ENCODE assay signal across 14 cellular contexts in the genomic region with DNA sequence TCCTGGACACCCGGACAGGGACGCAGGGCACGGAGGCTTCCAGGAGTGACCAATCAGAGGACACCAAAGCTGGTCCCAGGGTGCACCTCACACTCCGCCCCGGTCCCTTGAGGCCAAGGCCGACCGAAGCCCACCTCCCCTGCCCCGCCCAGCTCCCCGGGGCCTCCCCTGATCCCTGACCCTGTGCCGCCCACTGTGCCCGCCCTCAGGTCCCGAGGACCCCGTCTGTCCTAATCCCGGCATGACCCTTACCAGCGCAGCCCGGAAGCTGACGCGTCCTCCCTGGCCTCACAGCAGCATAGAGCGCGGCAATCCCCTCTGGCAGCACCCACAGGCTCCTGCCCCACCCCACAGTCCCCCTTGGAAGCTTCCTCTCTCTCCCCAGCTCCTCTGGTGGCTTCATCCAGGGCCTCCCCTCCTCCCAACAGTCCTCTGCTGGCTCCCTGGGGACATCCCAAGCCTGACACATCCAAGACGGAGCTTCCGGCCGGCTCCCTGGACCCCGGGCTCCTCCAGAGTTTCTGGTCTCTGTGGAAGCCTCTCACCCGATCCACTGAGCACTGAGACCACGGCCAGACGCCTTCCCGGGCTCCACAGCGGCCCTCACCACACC. TPM values are rescaled to one million over a fixed set of nuclear protein-coding genes. Genes with fewer than 3 reads are reported as not detected.
DNase-seq lines count a peak whose midpoint lies in the region; ATAC-seq and TF ChIP-seq lines count a peak whose summit lies in the region.
"Had no signal": no experiment of that assay in that cellular context is flagged by ENCODE, and none has a peak within 500 bp of the region (broad histone marks: within the 10 kb centered on the region; RNA-seq: fewer than 3 reads in every experiment).

No MANE protein-coding gene starts in this region.

- peaks cover 0 to 8% of the 10 kb centered on the region in 2 experiments for H3K36me3 ChIP-seq in trophoblast cell (ENCODE audit: control insufficient read depth in 1 of 2, insufficient read depth in 2 of 2, low read length in 2 of 2)

- H3K27ac ChIP-seq in trophoblast cell (ENCODE audit: low read depth, low read length) = no peak overlapping the region
- H3K27ac ChIP-seq: skin epidermis had no signal

- H3K9me3 ChIP-seq in trophoblast cell (ENCODE audit: insufficient read depth, low read depth, low read length) = peaks cover 8% of the 10 kb centered on the region

- H3K18ac ChIP-seq in trophoblast cell (ENCODE audit: low read length) = no peak overlapping the region

- H3K27me3 ChIP-seq in trophoblast cell (ENCODE audit: insufficient read depth, low read length) = peaks cover 2% of the 10 kb centered on the region

- no peak overlapping the region for H3K4me2 ChIP-seq in trophoblast cell (ENCODE audit: low read length)

- no peak overlapping the region for H2AK5ac ChIP-seq in trophoblast cell (ENCODE audit: low read length)

- H2BK12ac ChIP-seq in trophoblast cell (ENCODE audit: low read length) = no peak overlapping the region

- H2BK5ac ChIP-seq in trophoblast cell (ENCODE audit: low read depth, low read length, poor library complexity) = no peak overlapping the region

- H3K9ac ChIP-seq in trophoblast cell (ENCODE audit: low read length) = no peak overlapping the region

- H2AFZ ChIP-seq in trophoblast cell (ENCODE audit: insufficient read depth, low read length, poor library complexity) = no peak overlapping the region

- no peak overlapping the region for H4K91ac ChIP-seq in trophoblast cell (ENCODE audit: low read depth, low read length)

- no peaks in the 10 kb centered on the region for H3K79me2 ChIP-seq in trophoblast cell (ENCODE audit: control insufficient read depth, insufficient read depth, low read length, poor library complexity)

- H4K8ac ChIP-seq in trophoblast cell (ENCODE audit: low read depth, low read length) = no peak overlapping the region

- H3K4me3 ChIP-seq in cardiac fibroblast (replicated peaks in 1 of 2; ENCODE audit: low read depth in 2 of 2, low read length in 2 of 2) (peak overlapping the region in 1 of 2 donors; percentile 10), trophoblast cell (ENCODE audit: low read depth, low read length) (no peak overlapping the region)
- H3K4me3 ChIP-seq: skin epidermis had no signal

- no peak overlapping the region for H2BK120ac ChIP-seq in trophoblast cell (ENCODE audit: insufficient read depth, low read length, poor library complexity)

- no peaks in the 10 kb centered on the region for H3K79me1 ChIP-seq in trophoblast cell (ENCODE audit: low read length)

- TF ChIP-seq CTCF in cardiac fibroblast (IDR thresholded peaks at IDR 0.05; ENCODE audit: low read depth, low read length) = no peak

- no peak overlapping the region for H4K12ac ChIP-seq in trophoblast cell (ENCODE audit: low read depth, low read length)

- DNase-seq in NCI-H146 (lab: John Stamatoyannopoulos, UW) = peak; percentile 64
- DNase-seq in NCI-H146 treated with DMSO at 0.1 percent for 48 hours (lab: John Stamatoyannopoulos, UW; ENCODE audit: unreplicated experiment) = no peak
- DNase-seq in NAMALWA (ENCODE audit: low spot score) = peak; percentile 8
- peak; percentile 18 to 58 for DNase-seq in cardiac fibroblast (ENCODE audit: low read depth in 2 of 2)
- DNase-seq in trophoblast cell = peak; percentile 38 to 51
- DNase-seq in NCI-H128 (lab: John Stamatoyannopoulos, UW; ENCODE audit: unreplicated experiment) = no peak
- DNase-seq in NCI-H2029 (lab: John Stamatoyannopoulos, UW) = no peak
- DNase-seq: activated CD4-positive, alpha-beta T cell treated with anti-CD3 and anti-CD28 coated beads, Interleukin-2, amount 10 ng/mL, durations not matched to agents 24 days and 14 days; activated gamma-delta T cell; KG1; NCI-H524 treated with DMSO at 0.1 percent for 48 hours had no signal

- no peak overlapping the region for H3K4ac ChIP-seq in trophoblast cell (ENCODE audit: low read depth, low read length)

- no peaks in the 10 kb centered on the region for H3K4me1 ChIP-seq in trophoblast cell (ENCODE audit: control insufficient read depth in 1 of 2, insufficient read depth in 2 of 2, low read length in 2 of 2)

- no peak for ATAC-seq in GM21423 (IDR thresholded peaks at IDR 0.05; ENCODE audit: unreplicated experiment)

- WGBS in trophoblast cell (ENCODE audit: extremely low coverage, insufficient coverage, insufficient read length) = no CpG with 5 or more reads among the region's 29 CpGs

- H3K23ac ChIP-seq in trophoblast cell (ENCODE audit: low read length) = no peak overlapping the region

- no peak overlapping the region for H3K14ac ChIP-seq in trophoblast cell (ENCODE audit: low read length)

RNA-seq across cellular contexts. Expression of a gene that starts 7.4 kb away (rescaled TPM):
- 85.4 and 86.0 TPM in 2 replicates for polyA plus RNA-seq in trophoblast cell (2013)

RNA-seq across cellular contexts. Expression of a gene that starts 16.9 kb away (rescaled TPM):
- 4.2 and 4.8 TPM in 2 replicates for polyA plus RNA-seq in trophoblast cell (2013)

RNA-seq across cellular contexts. Expression of a gene that starts 19.7 kb away (rescaled TPM):
- 0.08 and 0.12 TPM in 2 replicates for polyA plus RNA-seq in trophoblast cell (2013)
- polyA plus RNA-seq: AG04450 had no signal

RNA-seq across cellular contexts. Expression of a gene that starts 27.9 kb away (rescaled TPM):
- 0.45 and 0.54 TPM in 2 replicates for polyA plus RNA-seq in trophoblast cell (2013)
- polyA plus RNA-seq: AG04450 had no signal

RNA-seq across cellular contexts. Expression of a gene that starts 48.2 kb away (rescaled TPM):
- 506 and 509 TPM in 2 replicates for polyA plus RNA-seq in trophoblast cell (2013)

Comparison
In these comparisons a context has a peak if more than half of its experiments do, and no peak if none do; other contexts are left out.
1. DNase-seq: peak in NCI-H146 (single experiment), NAMALWA (single experiment), cardiac fibroblast (2 of 2) and trophoblast cell (2 of 2); none in NCI-H146 treated with DMSO at 0.1 percent for 48 hours (single experiment), NCI-H128 (single experiment) and NCI-H2029 (single experiment).